In the genomic region with DNA sequence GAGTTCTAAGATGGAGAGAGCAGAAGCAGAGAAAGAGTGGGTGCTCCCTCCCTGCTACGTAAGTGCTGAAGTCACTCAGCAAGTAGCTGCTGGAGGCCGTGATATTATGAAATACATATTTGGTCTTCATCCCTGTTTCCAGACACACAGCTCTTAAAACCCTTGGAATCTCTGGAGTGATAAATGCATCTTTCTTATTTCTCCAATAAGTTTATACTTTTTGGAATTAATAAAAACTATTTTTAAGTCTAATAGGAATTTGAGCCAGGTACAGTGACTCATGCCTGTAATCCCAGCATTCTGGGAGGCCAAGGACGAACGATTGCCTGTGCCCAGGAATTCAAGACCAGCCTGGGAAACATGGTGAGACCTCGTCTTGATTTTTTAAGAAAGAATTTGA, we compare ENCODE assay signal across 16 cellular contexts.
DNase-seq lines count a peak whose midpoint lies in the region; ATAC-seq and TF ChIP-seq lines count a peak whose summit lies in the region.
"Had no signal": no experiment of that assay in that cellular context is flagged by ENCODE, and none has a peak within 500 bp of the region (broad histone marks: within the 10 kb centered on the region; RNA-seq: fewer than 3 reads in every experiment).

No MANE protein-coding gene starts in this region.

- H3K4me1 Mint-ChIP-seq in activated naive CD8-positive, alpha-beta T cell treated with anti-CD3 and anti-CD28 coated beads for 36 hours: peaks cover 4% of the 10 kb centered on the region

- H3K4me1 ChIP-seq in GM23248 (ENCODE audit: insufficient read depth) (peaks cover 42% of the 10 kb centered on the region), body of pancreas (peaks cover 60% of the 10 kb centered on the region), gastroesophageal sphincter (peaks cover 8 to 64% (median 11%) of the 10 kb centered on the region in 3 donors), skeletal muscle tissue (ENCODE audit: control insufficient read depth in 3 of 3, insufficient read depth in 3 of 3, low read length in 3 of 3) (peaks cover 9 to 38% (median 16%) of the 10 kb centered on the region in 3 donors)

- no peaks in the 10 kb centered on the region for H3K27me3 Mint-ChIP-seq in activated naive CD8-positive, alpha-beta T cell treated with anti-CD3 and anti-CD28 coated beads for 36 hours
- H3K27me3 Mint-ChIP-seq: effector memory CD8-positive, alpha-beta T cell had no signal

- no peaks in the 10 kb centered on the region for H3K27me3 ChIP-seq in GM23248 (replicated peaks; ENCODE audit: insufficient read depth)
- H3K27me3 ChIP-seq in body of pancreas: no peaks in the 10 kb centered on the region
- H3K27me3 ChIP-seq in gastroesophageal sphincter: no peaks in the 10 kb centered on the region
- H3K27me3 ChIP-seq in skeletal muscle tissue (ENCODE audit: control insufficient read depth in 3 of 3, insufficient read depth in 3 of 3, low read length in 3 of 3): no peaks in the 10 kb centered on the region

- H2AFZ ChIP-seq in GM23248: peak overlapping the region; percentile 30; the same call in 1 of the 2 replicates

- H3K27ac ChIP-seq in GM23248 (peak overlapping the region; percentile 56), body of pancreas (peak overlapping the region in 3 of 4 donors; percentile 69 to 77 (median 70)), gastroesophageal sphincter (peak overlapping the region; percentile 69 to 86 (median 82)), skeletal muscle tissue (ENCODE audit: low read depth, low read length) (peak overlapping the region; percentile 55)

- intact Hi-C loops in body of pancreas (cut with DNase I): no loop called here

- no peaks in the 10 kb centered on the region for H3K9me3 ChIP-seq in GM23248 (ENCODE audit: low read depth)
- no peaks in the 10 kb centered on the region for H3K9me3 ChIP-seq in body of pancreas
- no peaks in the 10 kb centered on the region for H3K9me3 ChIP-seq in gastroesophageal sphincter
- no peaks in the 10 kb centered on the region for H3K9me3 ChIP-seq in skeletal muscle tissue (ENCODE audit: control insufficient read depth in 3 of 3, low read length in 3 of 3)

- peaks cover 8% of the 10 kb centered on the region; the same call in 1 of the 2 replicates for H3K79me2 ChIP-seq in GM23248 (ENCODE audit: insufficient read depth)

- H3K9ac ChIP-seq in GM23248 (no peak overlapping the region), skeletal muscle tissue (ENCODE audit: low read depth in 1 of 3, low read length in 3 of 3) (no peak overlapping the region)

- in situ Hi-C loops in GM23248 (cut with MboI): no loop called here

- no peak for TF ChIP-seq POLR2A in body of pancreas (IDR thresholded peaks at IDR 0.05)
- no peak for TF ChIP-seq POLR2A in gastroesophageal sphincter (IDR thresholded peaks at IDR 0.05)

- H3K9me2 ChIP-seq in GM23248 (ENCODE audit: insufficient read depth): no peaks in the 10 kb centered on the region

- H3K4me2 ChIP-seq in GM23248 (ENCODE audit: unreplicated experiment): peak overlapping the region; percentile 66

- H3K9me3 Mint-ChIP-seq in activated naive CD8-positive, alpha-beta T cell treated with anti-CD3 and anti-CD28 coated beads for 36 hours: no peaks in the 10 kb centered on the region
- H3K9me3 Mint-ChIP-seq: effector memory CD8-positive, alpha-beta T cell; WTC11 had no signal

- H3K36me3 ChIP-seq in GM23248 (ENCODE audit: low read depth) (no peaks in the 10 kb centered on the region), body of pancreas (replicated peaks in 1 of 2; ENCODE audit: insufficient read depth in 1 of 2, low read depth in 2 of 2) (no peaks in the 10 kb centered on the region), gastroesophageal sphincter (peaks cover 0 to 14% of the 10 kb centered on the region in 2 donors), skeletal muscle tissue (ENCODE audit: control insufficient read depth in 3 of 3, insufficient read depth in 3 of 3, low read length in 3 of 3) (peaks cover 4 to 6% (median 5%) of the 10 kb centered on the region in 3 donors)

- WGBS in GM23248 (ENCODE audit: low coverage in 1 of 2, low lambda C conversion rate in 2 of 2, missing lambda C conversion rate in 2 of 2), 2 experiments: 22% methylated on average over 5 of the region's 5 CpGs
- 13 to 32% methylated on average over 5 of the region's 5 CpGs for WGBS in body of pancreas, 2 donors
- 5 to 36% methylated on average over 5 of the region's 5 CpGs for WGBS in gastroesophageal sphincter (ENCODE audit: low coverage in 1 of 2), 2 donors

- peaks cover 16% of the 10 kb centered on the region for H3K36me3 Mint-ChIP-seq in activated naive CD8-positive, alpha-beta T cell treated with anti-CD3 and anti-CD28 coated beads for 36 hours

- H3K4me3 ChIP-seq in GM23248 (0 out of 2 replicates have a peak overlapping the region, but pooled peaks have one; percentile 7), body of pancreas (no peak overlapping the region), gastroesophageal sphincter (no peak overlapping the region), skeletal muscle tissue (ENCODE audit: low read length in 3 of 3) (no peak overlapping the region)

- peaks cover 10% of the 10 kb centered on the region; the same call in 1 of the 2 replicates for H3F3A ChIP-seq in GM23248 (ENCODE audit: insufficient read depth)

- no peak for TF ChIP-seq CTCF in body of pancreas (IDR thresholded peaks at IDR 0.05)
- no peak for TF ChIP-seq CTCF in gastroesophageal sphincter (IDR thresholded peaks at IDR 0.05)

- DNase-seq in GM23248 (peak; percentile 56), body of pancreas (peak; percentile 39 to 70 (median 54)), RKO (ENCODE audit: low spot score) (no peak), DMS53 treated with DMSO at 0.1 percent for 48 hours (lab: John Stamatoyannopoulos, UW; ENCODE audit: unreplicated experiment) (no peak)
- DNase-seq in activated naive CD8-positive, alpha-beta T cell treated with anti-CD3 and anti-CD28 coated beads for 36 hours: no peak
- DNase-seq: activated gamma-delta T cell; effector memory CD8-positive, alpha-beta T cell; glutamatergic neuron; Karpas-422; NCI-H187; NCI-H524 treated with DMSO at 0.1 percent for 48 hours; nucleus accumbens had no signal

- H4K20me1 ChIP-seq in GM23248 (ENCODE audit: insufficient read depth): no peaks in the 10 kb centered on the region

- no peak for TF ChIP-seq EP300 in gastroesophageal sphincter (IDR thresholded peaks at IDR 0.05)

- ATAC-seq in body of pancreas (peak; percentile 68), gastroesophageal sphincter (peak; percentile 91), HG03571 (IDR thresholded peaks at IDR 0.05; ENCODE audit: unreplicated experiment) (no peak)
- ATAC-seq: effector memory CD8-positive, alpha-beta T cell; WTC11 had no signal

- H3K27ac Mint-ChIP-seq in activated naive CD8-positive, alpha-beta T cell treated with anti-CD3 and anti-CD28 coated beads for 36 hours: no peak overlapping the region
- H3K27ac Mint-ChIP-seq: WTC11 had no signal

- no peak overlapping the region for H3K4me3 Mint-ChIP-seq in activated naive CD8-positive, alpha-beta T cell treated with anti-CD3 and anti-CD28 coated beads for 36 hours
- H3K4me3 Mint-ChIP-seq: effector memory CD8-positive, alpha-beta T cell; WTC11 had no signal

Comparison
In these comparisons a context has a peak if more than half of its experiments do, and no peak if none do; other contexts are left out.
1. DNase-seq: peak in GM23248 (single experiment) and body of pancreas (4 of 4); none in RKO (single experiment), DMS53 treated with DMSO at 0.1 percent for 48 hours (single experiment) and activated naive CD8-positive, alpha-beta T cell treated with anti-CD3 and anti-CD28 coated beads for 36 hours (single experiment).
2. Peak in every context shown above with its lines, with median percentiles within 50 percentile points of each other: H3K27ac ChIP-seq.